Comparison of ENCODE assay signal across 1 cellular context in the genomic region with DNA sequence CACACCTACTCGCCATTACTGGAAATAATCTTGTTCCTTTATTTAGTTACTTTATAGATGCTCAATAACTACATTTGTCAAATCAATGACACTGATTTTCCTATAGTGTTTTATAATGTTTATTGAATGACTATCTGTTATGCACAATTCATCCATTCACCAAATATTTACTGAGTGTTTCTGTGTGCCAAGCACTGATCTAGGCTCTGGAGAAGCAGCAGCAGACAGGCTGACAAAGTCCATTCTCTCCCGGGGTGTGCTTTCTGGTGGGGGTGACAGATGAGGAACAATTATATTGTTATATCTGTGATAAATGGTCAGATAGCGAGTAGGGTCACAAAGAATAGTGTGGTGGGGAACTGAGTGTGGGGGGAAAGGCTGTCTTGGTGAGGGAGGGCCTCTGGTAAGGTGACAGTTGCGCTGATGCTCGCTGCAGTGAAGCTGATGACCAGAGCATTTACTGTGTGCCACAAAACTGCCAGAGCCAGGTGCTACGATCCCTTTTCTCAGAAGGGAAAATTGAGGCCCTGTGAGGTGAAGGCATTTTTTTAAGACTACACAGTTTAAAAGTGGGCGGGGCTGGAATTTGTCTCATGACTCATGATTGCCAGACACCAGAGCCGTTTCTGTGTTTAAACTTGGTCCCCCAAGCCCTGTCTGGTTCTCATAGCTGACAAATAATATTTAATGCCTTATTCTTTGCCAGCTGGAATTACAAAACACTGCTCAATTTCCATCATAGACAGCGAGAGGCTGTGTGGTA.
TF ChIP-seq lines count a peak whose summit lies in the region.

No MANE protein-coding gene starts in this region.

TF ChIP-seq in GM12891, 5 proteins besides CTCF, POLR2A, EP300 and RAD21:
- no peak for TF ChIP-seq SPI1 (IDR thresholded peaks at IDR 0.05; ENCODE audit: low read depth, low read length)
- no peak for TF ChIP-seq TAF1 (IDR thresholded peaks at IDR 0.05; ENCODE audit: low read depth, low read length)
- TF ChIP-seq POU2F2 (IDR thresholded peaks at IDR 0.05; ENCODE audit: low read depth, low read length) = no peak
- TF ChIP-seq PAX5 (IDR thresholded peaks at IDR 0.05; ENCODE audit: insufficient read depth, low read length, severe bottlenecking) = no peak
- no peak for TF ChIP-seq POLR2AphosphoS5 (IDR thresholded peaks at IDR 0.05; ENCODE audit: low read depth, low read length)
